Comparison of ENCODE assay signal across 8 cellular contexts in the genomic region with DNA sequence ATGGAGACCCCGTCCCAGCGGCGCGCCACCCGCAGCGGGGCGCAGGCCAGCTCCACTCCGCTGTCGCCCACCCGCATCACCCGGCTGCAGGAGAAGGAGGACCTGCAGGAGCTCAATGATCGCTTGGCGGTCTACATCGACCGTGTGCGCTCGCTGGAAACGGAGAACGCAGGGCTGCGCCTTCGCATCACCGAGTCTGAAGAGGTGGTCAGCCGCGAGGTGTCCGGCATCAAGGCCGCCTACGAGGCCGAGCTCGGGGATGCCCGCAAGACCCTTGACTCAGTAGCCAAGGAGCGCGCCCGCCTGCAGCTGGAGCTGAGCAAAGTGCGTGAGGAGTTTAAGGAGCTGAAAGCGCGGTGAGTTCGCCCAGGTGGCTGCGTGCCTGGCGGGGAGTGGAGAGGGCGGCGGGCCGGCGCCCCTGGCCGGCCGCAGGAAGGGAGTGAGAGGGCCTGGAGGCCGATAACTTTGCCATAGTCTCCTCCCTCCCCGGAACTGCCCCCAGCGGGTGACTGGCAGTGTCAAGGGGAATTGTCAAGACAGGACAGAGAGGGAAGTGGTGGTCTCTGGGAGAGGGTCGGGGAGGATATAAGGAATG. TPM values are rescaled to one million over a fixed set of nuclear protein-coding genes. Genes with fewer than 3 reads are reported as not detected.
DNase-seq lines count a peak whose midpoint lies in the region; ATAC-seq and TF ChIP-seq lines count a peak whose summit lies in the region.

No MANE protein-coding gene starts in this region.

- peaks cover 17% of the 10 kb centered on the region for H3K9me3 Mint-ChIP-seq in HFFc6
- H3K9me3 Mint-ChIP-seq in effector memory CD8-positive, alpha-beta T cell = no peaks in the 10 kb centered on the region

- peaks cover 47% of the 10 kb centered on the region for H3K36me3 Mint-ChIP-seq in HFFc6 (ENCODE audit: low read depth)
- peaks cover 68% of the 10 kb centered on the region for H3K36me3 Mint-ChIP-seq in effector memory CD8-positive, alpha-beta T cell (ENCODE audit: insufficient read depth)

- 0 out of 2 replicates have a peak, but pooled peaks cover 4% of the 10 kb centered on the region for H3K36me3 ChIP-seq in SK-N-MC (ENCODE audit: insufficient read depth, low read length)
- H3K36me3 ChIP-seq in aorta (ENCODE audit: control insufficient read depth in 1 of 2, insufficient read depth in 2 of 2, low read length in 1 of 2) = no peaks in the 10 kb centered on the region

- peak overlapping the region; percentile 79 for H3K9ac ChIP-seq in SK-N-MC (ENCODE audit: insufficient read length)

- peaks cover 48% of the 10 kb centered on the region for H3K27me3 Mint-ChIP-seq in HFFc6 (ENCODE audit: insufficient read depth)
- H3K27me3 Mint-ChIP-seq in effector memory CD8-positive, alpha-beta T cell = peaks cover 6 to 7% of the 10 kb centered on the region in 2 donors

- peak overlapping the region; percentile 98 for H3K27ac Mint-ChIP-seq in HFFc6
- peak overlapping the region; percentile 97 to 98 for H3K27ac Mint-ChIP-seq in effector memory CD8-positive, alpha-beta T cell

- H3K9me3 ChIP-seq in SK-N-MC (ENCODE audit: low read depth, low read length) (no peaks in the 10 kb centered on the region), mononuclear cell (ENCODE audit: low read depth, low read length) (no peaks in the 10 kb centered on the region), aorta (ENCODE audit: control insufficient read depth, low read length) (no peaks in the 10 kb centered on the region)

- TF ChIP-seq CTCF in HFFc6 (IDR thresholded peaks at IDR 0.05) = no peak

- peak overlapping the region; percentile 89 for H3K4me3 ChIP-seq in SK-N-MC
- peak overlapping the region; percentile 59 for H3K4me3 ChIP-seq in mononuclear cell (ENCODE audit: low read length)
- peak overlapping the region; percentile 60 to 99 for H3K4me3 ChIP-seq in aorta (ENCODE audit: low read length in 2 of 2)

- peak overlapping the region; percentile 59; the same call in 1 of the 2 replicates for H3K27ac ChIP-seq in SK-N-MC
- H3K27ac ChIP-seq in aorta (ENCODE audit: low read depth in 1 of 2, low read length in 2 of 2) = peak overlapping the region; percentile 83 to 88

- ATAC-seq in effector memory CD8-positive, alpha-beta T cell (replicated peaks) = peak; percentile 3
- ATAC-seq in aorta (ENCODE audit: low FRiP score) = peak; percentile 34

- H3K4me1 Mint-ChIP-seq in HFFc6 (ENCODE audit: low read depth) = peaks cover 51% of the 10 kb centered on the region
- peaks cover 33 to 43% of the 10 kb centered on the region in 2 donors for H3K4me1 Mint-ChIP-seq in effector memory CD8-positive, alpha-beta T cell (ENCODE audit: low read depth in 2 of 2)

- DNase-seq in EH (ENCODE audit: low read depth) = peak; percentile 43
- DNase-seq in HFFc6 = no peak
- DNase-seq in SK-N-MC (ENCODE audit: low read depth, low spot score) = no peak
- no peak for DNase-seq in effector memory CD8-positive, alpha-beta T cell
- DNase-seq in aorta = peak; percentile 66 to 83
- DNase-seq in NCI-H1694 treated with DMSO at 0.1 percent for 48 hours (lab: John Stamatoyannopoulos, UW) = no peak
- DNase-seq in GF-D8 (lab: John Stamatoyannopoulos, UW) = no peak

- H3K4me3 Mint-ChIP-seq in HFFc6 = peak overlapping the region; percentile 95
- peak overlapping the region; percentile 96 to 98 for H3K4me3 Mint-ChIP-seq in effector memory CD8-positive, alpha-beta T cell

- 0% methylated on average over 49 of the region's 49 CpGs for WGBS in aorta, 2 donors

- intact Hi-C loops in aorta (cut with DNase I) = loop anchor here in 1 of 2 donors (1.0 to 2.0 kb wide), 2 partner anchors 9 to 14 kb away; no protein-coding TSS in a partner anchor

- H3K4me1 ChIP-seq in mononuclear cell (ENCODE audit: insufficient read depth, low read length) (peaks cover 32% of the 10 kb centered on the region), aorta (ENCODE audit: control insufficient read depth in 1 of 2, insufficient read depth in 2 of 2, low read length in 2 of 2) (no peaks in the 10 kb centered on the region)

- H3K27me3 ChIP-seq in mononuclear cell (ENCODE audit: insufficient read depth, low read length) (peaks cover 55% of the 10 kb centered on the region), aorta (ENCODE audit: control insufficient read depth in 1 of 2, insufficient read depth in 2 of 2, low read length in 1 of 2) (no peaks in the 10 kb centered on the region)

RNA-seq across cellular contexts. Expression of a gene that starts 0.5 kb away (rescaled TPM):
- total RNA-seq in HFFc6 (2021; fragmentation: NEBNext Ultra II Directional; extraction: Animal tissue kit (Norgen Biotek cat#: 25700)) = 1,000 to 10,000 TPM; 1,238 to 1,664 (median 1,535) TPM
- 110 TPM for total RNA-seq in mononuclear cell
- total RNA-seq in aorta = 1,000 to 10,000 TPM in 1 of 2 donors, 100 to 1,000 TPM in 1; 497 to 1,067 TPM
- 100 to 1,000 TPM in 1 of 2 donors, 10 to 100 TPM in 1; 94.3 to 378 TPM for polyA plus RNA-seq in aorta

RNA-seq across cellular contexts. Expression of a gene that starts 32.8 kb away (rescaled TPM):
- 1 to 10 TPM; 1.4 to 3.1 (median 2.2) TPM for total RNA-seq in HFFc6 (2021; fragmentation: NEBNext Ultra II Directional; extraction: Animal tissue kit (Norgen Biotek cat#: 25700))
- not detected for total RNA-seq in mononuclear cell
- 1 to 10 TPM; 1.2 to 1.6 TPM for total RNA-seq in aorta
- under 1 TPM; 0.03 to 0.13 TPM for polyA plus RNA-seq in aorta

RNA-seq across cellular contexts. Expression of a gene that starts 38.4 kb away (rescaled TPM):
- total RNA-seq in HFFc6 (2021; fragmentation: NEBNext Ultra II Directional; extraction: Animal tissue kit (Norgen Biotek cat#: 25700)) = 1 to 10 TPM in 2 of 6 experiments, under 1 TPM in 4; 0.71 to 1.1 (median 0.83) TPM
- 30.4 TPM for total RNA-seq in mononuclear cell
- total RNA-seq in aorta = 10 to 100 TPM in 1 of 2 donors, 1 to 10 TPM in 1; 8.9 to 20.0 TPM
- polyA plus RNA-seq in aorta = 1 to 10 TPM; 3.0 to 4.7 TPM

RNA-seq across cellular contexts. Expression of a gene that starts 54.1 kb away (rescaled TPM):
- not detected for total RNA-seq in HFFc6 (2021; fragmentation: NEBNext Ultra II Directional; extraction: Animal tissue kit (Norgen Biotek cat#: 25700))
- total RNA-seq in mononuclear cell = 0.21 TPM
- total RNA-seq in aorta = not detected
- polyA plus RNA-seq in aorta = 10 to 100 TPM in 1 of 2 donors, 1 to 10 TPM in 1; 1.5 to 32.4 TPM

Comparison
In these comparisons a context has a peak if more than half of its experiments do, and no peak if none do; other contexts are left out.
1. DNase-seq: peak in EH (single experiment) and aorta (2 of 2); none in HFFc6 (single experiment), SK-N-MC (single experiment), effector memory CD8-positive, alpha-beta T cell (0 of 3), NCI-H1694 treated with DMSO at 0.1 percent for 48 hours (single experiment) and GF-D8 (single experiment).
2. RNA of a gene that starts 38.4 kb away (total RNA-seq): 30.4 TPM in mononuclear cell (single experiment) and 8.9 to 20.0 TPM in aorta; 0.71 to 1.1 TPM in HFFc6; every median in the first group is over 4 times any median in the second.
3. Peak in every context shown above with its lines, with median percentiles within 50 percentile points of each other: H3K4me3 ChIP-seq.